24 cellular contexts compared by ENCODE assay signal in the genomic region with DNA sequence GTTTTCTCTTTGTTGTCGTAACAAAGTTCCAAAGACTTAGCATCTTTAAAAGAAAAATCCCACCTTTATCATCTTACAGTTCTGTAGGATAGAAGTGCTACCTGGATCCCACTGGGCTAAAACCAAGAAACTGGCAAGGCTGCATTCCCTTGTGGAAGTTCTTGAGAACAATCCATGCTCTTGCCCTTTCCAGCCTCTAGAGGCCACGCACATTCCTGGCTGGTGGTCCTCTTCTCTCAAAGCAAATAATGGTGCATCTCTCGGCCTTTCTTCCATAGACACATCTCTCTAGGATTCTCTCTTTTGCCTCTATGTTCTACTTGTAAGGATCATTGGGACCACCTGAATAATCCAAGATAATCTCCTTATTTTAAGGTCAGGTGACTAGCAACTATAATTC.
"Had no signal": no experiment of that assay in that cellular context is flagged by ENCODE, and none has a peak within 500 bp of the region (broad histone marks: within the 10 kb centered on the region; RNA-seq: fewer than 3 reads in every experiment).

No MANE protein-coding gene starts in this region.

- H3K4me3 Mint-ChIP-seq: dendritic cell treated with granulocyte-macrophage colony-stimulating factor and Interleukin-4, amounts not matched to agents 40 ng/mL and 50 ng/mL, for 4 days; effector memory CD8-positive, alpha-beta T cell had no signal

- ATAC-seq: effector memory CD8-positive, alpha-beta T cell; esophagus mucosa; foreskin keratinocyte; gastrocnemius medialis; gastroesophageal sphincter; heart left ventricle; heart right ventricle had no signal

- H3K9me3 Mint-ChIP-seq: dendritic cell treated with granulocyte-macrophage colony-stimulating factor and Interleukin-4, amounts not matched to agents 40 ng/mL and 50 ng/mL, for 4 days; effector memory CD8-positive, alpha-beta T cell had no signal

- H3K27me3 Mint-ChIP-seq: dendritic cell treated with granulocyte-macrophage colony-stimulating factor and Interleukin-4, amounts not matched to agents 40 ng/mL and 50 ng/mL, for 4 days had no signal

- H3K9me3 ChIP-seq: colonic mucosa, esophagus muscularis mucosa, esophagus squamous epithelium, gastrocnemius medialis, gastroesophageal sphincter, heart left ventricle, heart right ventricle had no signal

- H3K27ac ChIP-seq: colonic mucosa, coronary artery, dorsolateral prefrontal cortex, epithelial cell of prostate, esophagus muscularis mucosa, esophagus squamous epithelium, foreskin keratinocyte, gastrocnemius medialis, gastroesophageal sphincter, heart left ventricle, heart right ventricle had no signal

- H3K4me3 ChIP-seq: colonic mucosa, coronary artery, dorsolateral prefrontal cortex, esophagus muscularis mucosa, esophagus squamous epithelium, gastrocnemius medialis, gastroesophageal sphincter, heart left ventricle, heart right ventricle had no signal

- H3K27ac Mint-ChIP-seq: dendritic cell treated with granulocyte-macrophage colony-stimulating factor and Interleukin-4, amounts not matched to agents 40 ng/mL and 50 ng/mL, for 4 days; effector memory CD8-positive, alpha-beta T cell had no signal

- H3K4me1 ChIP-seq: colonic mucosa, esophagus muscularis mucosa, esophagus squamous epithelium, foreskin keratinocyte, gastrocnemius medialis, gastroesophageal sphincter, heart left ventricle, heart right ventricle had no signal

- H3K36me3 ChIP-seq: colonic mucosa, esophagus muscularis mucosa, esophagus squamous epithelium, gastrocnemius medialis, gastroesophageal sphincter, heart left ventricle, heart right ventricle had no signal

- DNase-seq: colonic mucosa; cortex of kidney; dermis blood vessel endothelial cell; dorsolateral prefrontal cortex; effector CD4-positive, alpha-beta T cell; effector CD8-positive, alpha-beta T cell; effector memory CD4-positive, alpha-beta T cell; effector memory CD8-positive, alpha-beta T cell; erythroblast; esophagus squamous epithelium; foreskin fibroblast; foreskin keratinocyte; foreskin melanocyte; gastrocnemius medialis; glutamatergic neuron; head of caudate nucleus; heart left ventricle; heart right ventricle had no signal

- H3K27me3 ChIP-seq: colonic mucosa, esophagus muscularis mucosa, esophagus squamous epithelium, foreskin keratinocyte, gastroesophageal sphincter, heart left ventricle, heart right ventricle had no signal
